Comparison of ENCODE assay signal across 8 cellular contexts in genomic region chr12:14216405-14217294, GRCh38.
DNase-seq lines count a peak whose midpoint lies in the region; ATAC-seq and TF ChIP-seq lines count a peak whose summit lies in the region.

No MANE protein-coding gene starts in this region.

- peak overlapping the region; percentile 76 for H3K27ac Mint-ChIP-seq in CD8-positive, alpha-beta T cell

- no peak for TF ChIP-seq POLR2A in sigmoid colon (IDR thresholded peaks at IDR 0.05)

- POLR2A ChIA-PET in CD8-positive, alpha-beta T cell (lab: Charles Lee), result interaction anchor here (1.3 kb wide), 1 partner anchor 239 kb away, joined by 3 read pairs; no protein-coding TSS in a partner anchor

- H3K36me3 Mint-ChIP-seq in CD8-positive, alpha-beta T cell, result peaks cover 8% of the 10 kb centered on the region

- TF ChIP-seq CTCF in CD8-positive, alpha-beta T cell (IDR thresholded peaks at IDR 0.05), result no peak
- TF ChIP-seq CTCF in sigmoid colon (IDR thresholded peaks at IDR 0.05), result no peak

- intact Hi-C loops in CD8-positive, alpha-beta T cell (cut with DNase I, micrococcal nuclease), result no loop called here
- intact Hi-C loops in sigmoid colon (cut with DNase I), result no loop called here

- peaks cover 19% of the 10 kb centered on the region for H3K4me1 Mint-ChIP-seq in CD8-positive, alpha-beta T cell (ENCODE audit: low read depth)

- no peak overlapping the region for H3K27ac ChIP-seq in CD8-positive, alpha-beta T cell (ENCODE audit: low read depth, low read length)
- no peak overlapping the region for H3K27ac ChIP-seq in muscle layer of duodenum (ENCODE audit: low read length)
- H3K27ac ChIP-seq in sigmoid colon, result no peak overlapping the region

- peak overlapping the region; percentile 76 for H3K4me3 Mint-ChIP-seq in CD8-positive, alpha-beta T cell

- peaks cover 10% of the 10 kb centered on the region for H3K4me1 ChIP-seq in CD8-positive, alpha-beta T cell (ENCODE audit: insufficient read depth, low read length)
- H3K4me1 ChIP-seq in muscle layer of duodenum (ENCODE audit: control insufficient read depth in 1 of 2, insufficient read depth in 2 of 2, low read length in 2 of 2), result no peaks in the 10 kb centered on the region
- H3K4me1 ChIP-seq in sigmoid colon, result no peaks in the 10 kb centered on the region

- H3K27me3 ChIP-seq in CD8-positive, alpha-beta T cell (ENCODE audit: insufficient read depth, low read length), result no peaks in the 10 kb centered on the region
- H3K27me3 ChIP-seq in muscle layer of duodenum (ENCODE audit: low read depth, low read length) (no peaks in the 10 kb centered on the region), sigmoid colon (no peaks in the 10 kb centered on the region)

- peaks cover 5% of the 10 kb centered on the region for H3K9me3 Mint-ChIP-seq in CD8-positive, alpha-beta T cell

- H3K9me3 ChIP-seq in CD8-positive, alpha-beta T cell (ENCODE audit: low read length), result no peaks in the 10 kb centered on the region
- H3K9me3 ChIP-seq in muscle layer of duodenum (ENCODE audit: control insufficient read depth in 1 of 2, low read length in 2 of 2), result no peaks in the 10 kb centered on the region
- H3K9me3 ChIP-seq in sigmoid colon, result no peaks in the 10 kb centered on the region

- H3K27me3 Mint-ChIP-seq in CD8-positive, alpha-beta T cell (ENCODE audit: low read depth), result no peaks in the 10 kb centered on the region

- H3K4me3 ChIP-seq in CD8-positive, alpha-beta T cell (ENCODE audit: low read depth, low read length), result peak overlapping the region; percentile 31
- H3K4me3 ChIP-seq in muscle layer of duodenum (ENCODE audit: low read depth in 1 of 2, low read length in 2 of 2) (peak overlapping the region; percentile 17 to 28), sigmoid colon (peak overlapping the region in 1 of 4 donors; percentile 7)

- peak; percentile 52 for ATAC-seq in CD8-positive, alpha-beta T cell
- no peak for ATAC-seq in HG03457 (IDR thresholded peaks at IDR 0.05; ENCODE audit: unreplicated experiment)

- H3K36me3 ChIP-seq in CD8-positive, alpha-beta T cell (ENCODE audit: insufficient read depth, low read length), result no peaks in the 10 kb centered on the region
- H3K36me3 ChIP-seq in muscle layer of duodenum (ENCODE audit: control insufficient read depth in 1 of 2, insufficient read depth in 2 of 2, low read length in 2 of 2), result no peaks in the 10 kb centered on the region
- no peaks in the 10 kb centered on the region for H3K36me3 ChIP-seq in sigmoid colon

- CTCF ChIA-PET in CD8-positive, alpha-beta T cell (lab: Charles Lee), result interaction anchor here (1.4 kb wide), 1 partner anchor 50 kb away, joined by 4 read pairs; no protein-coding TSS in a partner anchor

- 79 to 89% methylated on average over 12 of the region's 12 CpGs for WGBS in sigmoid colon, 2 donors

- no peak for TF ChIP-seq EP300 in sigmoid colon (IDR thresholded peaks at IDR 0.05)

- DNase-seq in CD8-positive, alpha-beta T cell, result no peak
- peak; percentile 10 for DNase-seq in HT1080 (ENCODE audit: low read depth)
- peak; percentile 38 for DNase-seq in astrocyte of the hippocampus (ENCODE audit: low read depth, low spot score)
- DNase-seq in sigmoid colon, result no peak
- DNase-seq in inferior parietal cortex (ENCODE audit: extremely low spot score), result no peak
- no peak for DNase-seq in iPS-NIHi7 (ENCODE audit: extremely low spot score)

Comparison
In these comparisons a context has a peak if more than half of its experiments do, and no peak if none do; other contexts are left out.
1. DNase-seq: peak in HT1080 (single experiment) and astrocyte of the hippocampus (single experiment); none in CD8-positive, alpha-beta T cell (0 of 7), sigmoid colon (single experiment), inferior parietal cortex (single experiment) and iPS-NIHi7 (single experiment).